25 cellular contexts compared by ENCODE assay signal in the genomic region with DNA sequence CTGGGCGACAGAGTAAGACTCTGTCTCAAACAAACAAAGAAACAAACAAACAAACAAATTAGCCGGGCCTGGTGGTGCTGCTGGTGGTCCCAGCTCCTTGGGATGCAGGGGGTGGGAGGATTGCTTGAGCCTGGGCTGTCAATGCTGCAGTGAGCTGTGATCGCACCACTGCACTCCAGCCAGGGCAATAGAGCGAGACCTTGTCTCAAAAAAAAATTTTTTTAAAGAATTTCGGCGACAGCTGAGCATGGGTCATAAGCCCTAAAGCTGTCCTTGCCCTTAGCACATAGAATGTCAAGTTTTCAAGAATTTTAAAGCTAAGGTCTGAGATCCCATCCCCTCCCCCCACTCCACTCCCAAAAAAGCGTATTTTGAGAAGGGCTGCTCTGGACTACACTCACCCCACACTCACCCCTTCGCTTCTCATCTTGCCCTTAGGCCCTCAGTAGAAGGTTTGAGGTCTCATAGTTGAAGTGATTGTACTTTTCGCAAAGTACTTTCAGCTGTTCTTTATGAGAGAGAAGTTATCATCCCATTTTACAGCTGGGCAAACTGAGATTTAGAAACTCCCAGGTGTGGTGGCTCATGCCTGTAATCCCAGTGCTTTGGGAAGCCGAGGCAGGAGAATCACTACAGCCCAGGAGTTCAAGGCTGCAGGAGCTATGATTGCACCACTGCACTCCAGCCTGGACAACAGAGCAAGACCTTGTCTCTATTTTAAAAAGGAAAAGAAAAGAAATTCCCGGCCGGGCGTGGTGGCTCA. TPM values are rescaled to one million over a fixed set of nuclear protein-coding genes. Genes with fewer than 3 reads are reported as not detected.
DNase-seq lines count a peak whose midpoint lies in the region; ATAC-seq, FAIRE-seq and TF ChIP-seq lines count a peak whose summit lies in the region.
"Had no signal": no experiment of that assay in that cellular context is flagged by ENCODE, and none has a peak within 500 bp of the region (broad histone marks: within the 10 kb centered on the region; RNA-seq: fewer than 3 reads in every experiment).

No MANE protein-coding gene starts in this region.

- H3K9me3 ChIP-seq in left ventricle myocardium inferior (replicated peaks), result no peaks in the 10 kb centered on the region
- H3K9me3 ChIP-seq in mucosa of rectum (ENCODE audit: control insufficient read depth in 2 of 2, low read length in 2 of 2), result no peaks in the 10 kb centered on the region
- no peaks in the 10 kb centered on the region for H3K9me3 ChIP-seq in WERI-Rb-1 (ENCODE audit: severe bottlenecking)
- H3K9me3 ChIP-seq in gastrocnemius medialis, result no peaks in the 10 kb centered on the region
- H3K9me3 ChIP-seq: upper lobe of left lung had no signal

- ATAC-seq in left cardiac atrium (no peak), gastrocnemius medialis (no peak), GM19035 (IDR thresholded peaks at IDR 0.05; ENCODE audit: unreplicated experiment) (no peak)
- ATAC-seq: activated CD8-positive, alpha-beta T cell treated with anti-CD3 and anti-CD28 coated beads for 36 hours; stimulated activated naive CD8-positive, alpha-beta T cell treated with anti-CD3 and anti-CD28 coated beads, Interleukin-15, amount 100 ng/mL, for 72 hours had no signal

- DNase-seq in left ventricle myocardium inferior, result no peak
- no peak for DNase-seq in left cardiac atrium
- no peak for DNase-seq in brain microvascular endothelial cell
- DNase-seq in GM12891 (ENCODE audit: insufficient read length, low spot score), result no peak
- DNase-seq in WERI-Rb-1, result no peak
- DNase-seq in gastrocnemius medialis, result no peak
- DNase-seq: activated CD4-positive, CD25-positive, alpha-beta regulatory T cell; activated CD8-positive, alpha-beta T cell treated with anti-CD3 and anti-CD28 coated beads for 36 hours; activated naive CD4-positive, alpha-beta T cell treated with anti-CD3 and anti-CD28 coated beads for 36 hours; amygdala; caudate nucleus; dorsolateral prefrontal cortex; H7; Kasumi-1; kidney; NCI-H1048; NCI-H1930; stimulated activated CD4-positive, alpha-beta T cell treated with anti-CD3 and anti-CD28 coated beads, Interleukin-2, amount 100 ng/mL, for 48 hours; stimulated activated naive CD8-positive, alpha-beta T cell treated with anti-CD3 and anti-CD28 coated beads, Interleukin-15, amount 100 ng/mL, for 72 hours; T-helper 9 cell; upper lobe of left lung had no signal

- H3K27ac ChIP-seq in left ventricle myocardium inferior (replicated peaks), result peak overlapping the region; percentile 60
- peak overlapping the region; percentile 65 for H3K27ac ChIP-seq in brain microvascular endothelial cell
- peak overlapping the region; percentile 95 to 96 for H3K27ac ChIP-seq in mucosa of rectum (ENCODE audit: low read depth in 2 of 2, low read length in 2 of 2)
- H3K27ac ChIP-seq in WERI-Rb-1, result no peak overlapping the region
- no peak overlapping the region for H3K27ac ChIP-seq in gastrocnemius medialis
- H3K27ac ChIP-seq: dorsolateral prefrontal cortex, SK-N-MC had no signal

- no peaks in the 10 kb centered on the region for H3K27me3 ChIP-seq in left ventricle myocardium inferior (ENCODE audit: low read depth)
- no peaks in the 10 kb centered on the region for H3K27me3 ChIP-seq in brain microvascular endothelial cell (replicated peaks)
- no peaks in the 10 kb centered on the region for H3K27me3 ChIP-seq in mucosa of rectum (ENCODE audit: control insufficient read depth in 2 of 2, insufficient read depth in 2 of 2, low read length in 2 of 2)
- H3K27me3 ChIP-seq in WERI-Rb-1 (ENCODE audit: insufficient read depth, low read depth, severe bottlenecking), result no peaks in the 10 kb centered on the region
- H3K27me3 ChIP-seq in gastrocnemius medialis, result no peaks in the 10 kb centered on the region
- H3K27me3 ChIP-seq: dorsolateral prefrontal cortex, upper lobe of left lung had no signal

- H3K9ac ChIP-seq in mucosa of rectum (ENCODE audit: low read depth in 1 of 2, low read length in 2 of 2), result peak overlapping the region; percentile 36 to 71

- in situ Hi-C loops in brain microvascular endothelial cell (cut with HindIII; ENCODE audit: low pct_ligation_motif_present, low sequenced_read_pairs), result no loop called here
- in situ Hi-C loops in gastrocnemius medialis (cut with MboI; ENCODE audit: low sequenced_read_pairs in 4 of 4), result no loop called here

- intact Hi-C loops in left ventricle myocardium inferior (cut with micrococcal nuclease) (no loop called here), left cardiac atrium (cut with DNase I) (no loop called here), gastrocnemius medialis (cut with DNase I; ENCODE audit: low total_unique reads) (no loop called here)

- TF ChIP-seq POLR2A in GM12891 (IDR thresholded peaks at IDR 0.05; ENCODE audit: low read depth, low read length) (no peak), gastrocnemius medialis (IDR thresholded peaks at IDR 0.05) (no peak)

- FAIRE-seq in GM12891 (lab: Jason Lieb, UNC), result no peak
- FAIRE-seq: kidney had no signal

- H3K4me3 ChIP-seq in left ventricle myocardium inferior, result no peak overlapping the region
- no peak overlapping the region for H3K4me3 ChIP-seq in brain microvascular endothelial cell (ENCODE audit: low read depth, low read length)
- no peak overlapping the region for H3K4me3 ChIP-seq in mucosa of rectum (ENCODE audit: low read length in 2 of 2)
- H3K4me3 ChIP-seq in WERI-Rb-1 (ENCODE audit: low read depth, low read length), result no peak overlapping the region
- H3K4me3 ChIP-seq in gastrocnemius medialis, result no peak overlapping the region
- H3K4me3 ChIP-seq: dorsolateral prefrontal cortex, SK-N-MC, skin epidermis, upper lobe of left lung had no signal

- H3K4me1 ChIP-seq in left ventricle myocardium inferior (peaks cover 67% of the 10 kb centered on the region), mucosa of rectum (ENCODE audit: control insufficient read depth in 2 of 2, insufficient read depth in 2 of 2, low read length in 2 of 2) (peaks cover 46 to 76% of the 10 kb centered on the region in 2 donors), gastrocnemius medialis (peaks cover 0 to 2% of the 10 kb centered on the region in 2 donors)

- no peaks in the 10 kb centered on the region for H3K36me3 ChIP-seq in left ventricle myocardium inferior
- no peaks in the 10 kb centered on the region for H3K36me3 ChIP-seq in brain microvascular endothelial cell (replicated peaks)
- H3K36me3 ChIP-seq in mucosa of rectum (ENCODE audit: control insufficient read depth in 2 of 2, insufficient read depth in 2 of 2, low read length in 2 of 2), result no peaks in the 10 kb centered on the region
- H3K36me3 ChIP-seq in WERI-Rb-1, result no peaks in the 10 kb centered on the region
- no peaks in the 10 kb centered on the region for H3K36me3 ChIP-seq in gastrocnemius medialis
- H3K36me3 ChIP-seq: upper lobe of left lung had no signal

- no peak for TF ChIP-seq CTCF in left ventricle myocardium inferior (IDR thresholded peaks at IDR 0.05; ENCODE audit: borderline replicate concordance)
- TF ChIP-seq CTCF in brain microvascular endothelial cell (IDR thresholded peaks at IDR 0.05; ENCODE audit: low read depth, low read length, missing control alignments), result no peak
- TF ChIP-seq CTCF in WERI-Rb-1 (IDR thresholded peaks at IDR 0.05; ENCODE audit: low read depth, low read length), result no peak
- no peak for TF ChIP-seq CTCF in gastrocnemius medialis (IDR thresholded peaks at IDR 0.05 in 4 of 5, conservative IDR thresholded peaks at IDR 0.05 in 1 of 5)

TF ChIP-seq in GM12891, 5 proteins besides CTCF, POLR2A, EP300 and RAD21:
- TF ChIP-seq SPI1 (IDR thresholded peaks at IDR 0.05; ENCODE audit: low read depth, low read length) (no peak), POU2F2 (IDR thresholded peaks at IDR 0.05; ENCODE audit: low read depth, low read length) (no peak), POLR2AphosphoS5 (IDR thresholded peaks at IDR 0.05; ENCODE audit: low read depth, low read length) (no peak), PAX5 (IDR thresholded peaks at IDR 0.05; ENCODE audit: insufficient read depth, low read length, severe bottlenecking) (no peak), TAF1 (IDR thresholded peaks at IDR 0.05; ENCODE audit: low read depth, low read length) (no peak)

RNA-seq across cellular contexts. Expression of a gene that starts 34.3 kb away (rescaled TPM):
- 34.8 TPM for total RNA-seq in left ventricle myocardium inferior
- 10 to 100 TPM; 28.0 to 94.4 TPM for total RNA-seq in left cardiac atrium
- 23.1 TPM for polyA plus RNA-seq in GM12891 (2012; ENCODE audit: low read depth, missing spikeins)
- total RNA-seq in gastrocnemius medialis, result 10 to 100 TPM; 10.9 to 21.5 (median 12.0) TPM

Comparison
In these comparisons a context has a peak if more than half of its experiments do, and no peak if none do; other contexts are left out.
1. H3K27ac ChIP-seq: peak in left ventricle myocardium inferior (single experiment), brain microvascular endothelial cell (single experiment) and mucosa of rectum (2 of 2); none in WERI-Rb-1 (single experiment) and gastrocnemius medialis (0 of 4).